Comparison of ENCODE assay signal across 31 cellular contexts in the genomic region with DNA sequence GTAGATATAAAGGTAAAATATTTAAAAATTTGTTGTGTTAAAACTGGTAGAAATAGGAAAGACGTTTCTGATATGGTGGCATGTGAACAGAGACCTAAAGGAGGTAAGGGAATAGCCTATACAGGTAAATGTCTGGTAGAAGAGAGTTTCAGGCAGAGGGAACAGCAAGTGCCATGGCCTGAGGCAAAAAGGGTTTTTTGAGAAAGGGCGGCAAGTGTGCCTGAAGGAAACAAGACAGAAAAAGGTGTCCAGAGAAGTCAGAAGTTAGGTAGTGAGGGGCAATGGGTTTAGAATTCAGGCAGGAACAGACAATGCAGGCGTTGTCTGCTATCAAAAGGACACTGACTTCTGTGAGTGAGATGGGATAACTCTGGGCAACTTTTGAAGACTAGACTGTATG.
"Had no signal": no experiment of that assay in that cellular context is flagged by ENCODE, and none has a peak within 500 bp of the region (broad histone marks: within the 10 kb centered on the region; RNA-seq: fewer than 3 reads in every experiment).

No MANE protein-coding gene starts in this region.

- H2AFZ ChIP-seq: parathyroid adenoma had no signal

- H3K4me3 Mint-ChIP-seq: dendritic cell treated with granulocyte-macrophage colony-stimulating factor and Interleukin-4, amounts not matched to agents 40 ng/mL and 50 ng/mL, for 4 days; natural killer cell; neural crest cell; stimulated activated naive CD8-positive, alpha-beta T cell treated with anti-CD3 and anti-CD28 coated beads, Interleukin-15, amount 100 ng/mL, for 72 hours had no signal

- FAIRE-seq: endothelial cell of umbilical vein, islet of Langerhans had no signal

- H3K4me3 ChIP-seq: colonic mucosa, esophagus muscularis mucosa, gastroesophageal sphincter, heart right ventricle, lower lobe of right lung, prostate gland, right atrium auricular region, smooth muscle cell, suprapubic skin, transverse colon, vagina had no signal

- DNase-seq: colonic mucosa; effector CD8-positive, alpha-beta T cell; foreskin keratinocyte; glutamatergic neuron; heart right ventricle; hippocampal formation; kidney glomerular epithelial cell; left colon; left ventricle myocardium superior; lower lobe of right lung; natural killer cell; stimulated activated CD4-positive, alpha-beta T cell treated with anti-CD3 and anti-CD28 coated beads, Interleukin-12 subunit alpha, Interleukin-12 subunit beta, amount 100 ng/mL, for 4 hours; stimulated activated CD4-positive, alpha-beta T cell treated with anti-CD3 and anti-CD28 coated beads, Interleukin-1b, Interleukin-23, amount 100 ng/mL, for 48 hours; stimulated activated CD4-positive, alpha-beta T cell treated with anti-CD3 and anti-CD28 coated beads, Interleukin-4, amount 100 ng/mL, for 1 hour; stimulated activated CD8-positive, alpha-beta memory T cell treated with anti-CD3 and anti-CD28 coated beads, Interleukin-4, amount 100 ng/mL, for 48 hours; stimulated activated naive CD4-positive, alpha-beta T cell; stimulated activated naive CD8-positive, alpha-beta T cell treated with anti-CD3 and anti-CD28 coated beads, Interleukin-15, amount 100 ng/mL, for 72 hours; transverse colon had no signal

- H3K27ac Mint-ChIP-seq: dendritic cell treated with granulocyte-macrophage colony-stimulating factor and Interleukin-4, amounts not matched to agents 40 ng/mL and 50 ng/mL, for 4 days; natural killer cell; stimulated activated naive CD8-positive, alpha-beta T cell treated with anti-CD3 and anti-CD28 coated beads, Interleukin-15, amount 100 ng/mL, for 72 hours had no signal

- H3K4me1 Mint-ChIP-seq: natural killer cell; stimulated activated naive CD8-positive, alpha-beta T cell treated with anti-CD3 and anti-CD28 coated beads, Interleukin-15, amount 100 ng/mL, for 72 hours had no signal

- H3K4me1 ChIP-seq: colonic mucosa, esophagus muscularis mucosa, foreskin keratinocyte, gastroesophageal sphincter, heart right ventricle, lower lobe of right lung, parathyroid adenoma, prostate gland, right atrium auricular region, suprapubic skin, transverse colon, vagina had no signal

- H3K9me3 ChIP-seq: colonic mucosa, esophagus muscularis mucosa, gastroesophageal sphincter, heart right ventricle, lower lobe of right lung, neutrophil, prostate gland, right atrium auricular region, suprapubic skin, transverse colon, vagina had no signal

- H3K79me2 ChIP-seq: parathyroid adenoma had no signal

- H3K27me3 Mint-ChIP-seq: dendritic cell treated with granulocyte-macrophage colony-stimulating factor and Interleukin-4, amounts not matched to agents 40 ng/mL and 50 ng/mL, for 4 days; stimulated activated naive CD8-positive, alpha-beta T cell treated with anti-CD3 and anti-CD28 coated beads, Interleukin-15, amount 100 ng/mL, for 72 hours had no signal

- H3K36me3 ChIP-seq: colonic mucosa, esophagus muscularis mucosa, gastroesophageal sphincter, heart right ventricle, lower lobe of right lung, neutrophil, prostate gland, right atrium auricular region, suprapubic skin, transverse colon, vagina had no signal

- H3K36me3 Mint-ChIP-seq: natural killer cell had no signal

- H3K9me3 Mint-ChIP-seq: dendritic cell treated with granulocyte-macrophage colony-stimulating factor and Interleukin-4, amounts not matched to agents 40 ng/mL and 50 ng/mL, for 4 days; neural crest cell; stimulated activated naive CD8-positive, alpha-beta T cell treated with anti-CD3 and anti-CD28 coated beads, Interleukin-15, amount 100 ng/mL, for 72 hours had no signal

- H3K27ac ChIP-seq: colonic mucosa, esophagus muscularis mucosa, foreskin keratinocyte, gastroesophageal sphincter, heart right ventricle, lower lobe of right lung, neutrophil, parathyroid adenoma, prostate gland, right atrium auricular region, suprapubic skin, transverse colon, vagina had no signal

- H3K27me3 ChIP-seq: colonic mucosa, esophagus muscularis mucosa, foreskin keratinocyte, gastroesophageal sphincter, heart right ventricle, neutrophil, right atrium auricular region, suprapubic skin, transverse colon, vagina had no signal

- H3K4me2 ChIP-seq: smooth muscle cell had no signal

- H3K9ac ChIP-seq: parathyroid adenoma had no signal
